Comparison of ENCODE assay signal across 10 cellular contexts in genomic region chr2:23563673-23564617, GRCh38.
DNase-seq lines count a peak whose midpoint lies in the region; ATAC-seq and TF ChIP-seq lines count a peak whose summit lies in the region.
"Had no signal": no experiment of that assay in that cellular context is flagged by ENCODE, and none has a peak within 500 bp of the region (broad histone marks: within the 10 kb centered on the region; RNA-seq: fewer than 3 reads in every experiment).

No MANE protein-coding gene starts in this region.

- H4K91ac ChIP-seq in IMR-90 (ENCODE audit: insufficient read depth, low read depth, low read length), result 0 out of 2 replicates have a peak overlapping the region, but pooled peaks have one; percentile 10

- dilution Hi-C loops in IMR-90 (cut with HindIII; ENCODE audit: low sequenced_read_pairs, unreplicated experiment), result no loop called here

- no peak overlapping the region; the same call in 1 of the 2 replicates for H4K5ac ChIP-seq in IMR-90 (ENCODE audit: low read depth, low read length)

- no peak overlapping the region for H2AK5ac ChIP-seq in IMR-90 (ENCODE audit: low read depth, low read length)

- TF ChIP-seq POLR2A in IMR-90 (IDR thresholded peaks at IDR 0.05; ENCODE audit: low read depth, low read length), result no peak

- TF ChIP-seq CTCF in IMR-90 (conservative IDR thresholded peaks at IDR 0.05; ENCODE audit: low read depth, low read length), result no peak
- no peak for TF ChIP-seq CTCF in coronary artery (IDR thresholded peaks at IDR 0.05)

- H3K79me1 ChIP-seq in IMR-90 (ENCODE audit: low read depth in 1 of 2, low read length in 2 of 2), result peaks cover 3 to 9% of the 10 kb centered on the region in 2 experiments; a peak in 3 of 4 replicates

- peaks cover 14% of the 10 kb centered on the region for H3K9me1 ChIP-seq in IMR-90 (ENCODE audit: insufficient read depth, low read length)

- H3K27me3 Mint-ChIP-seq in activated CD4-positive, alpha-beta T cell treated with anti-CD3 and anti-CD28 coated beads for 36 hours, result no peaks in the 10 kb centered on the region
- H3K27me3 Mint-ChIP-seq: memory B cell had no signal

- peaks cover 3% of the 10 kb centered on the region for H4K20me1 ChIP-seq in IMR-90 (ENCODE audit: insufficient read depth, low read length)

- intact Hi-C loops in IMR-90 (cut with micrococcal nuclease), result no loop called here
- intact Hi-C loops in activated CD4-positive, alpha-beta T cell treated with anti-CD3 and anti-CD28 coated beads for 36 hours (cut with DNase I, micrococcal nuclease), result no loop called here

- no peak overlapping the region for H2BK15ac ChIP-seq in IMR-90 (ENCODE audit: low read depth, low read length)

- H3K4me2 ChIP-seq in IMR-90 (ENCODE audit: low read depth, low read length), result no peak overlapping the region

- H2BK20ac ChIP-seq in IMR-90 (ENCODE audit: low read depth, low read length), result no peak overlapping the region

- no peaks in the 10 kb centered on the region for H3K9me3 Mint-ChIP-seq in activated CD4-positive, alpha-beta T cell treated with anti-CD3 and anti-CD28 coated beads for 36 hours (ENCODE audit: low read depth)
- H3K9me3 Mint-ChIP-seq: memory B cell had no signal

- H3K4me1 Mint-ChIP-seq in activated CD4-positive, alpha-beta T cell treated with anti-CD3 and anti-CD28 coated beads for 36 hours, result no peaks in the 10 kb centered on the region
- H3K4me1 Mint-ChIP-seq: memory B cell had no signal

- H3K27ac ChIP-seq in IMR-90 (ENCODE audit: insufficient read depth, low read length), result peak overlapping the region; percentile 7; the same call in 1 of the 2 replicates
- H3K27ac ChIP-seq in coronary artery, result peak overlapping the region; percentile 44 to 82
- H3K27ac ChIP-seq in substantia nigra (ENCODE audit: low read depth, low read length, poor library complexity, severe bottlenecking), result peak overlapping the region; percentile 69

- peak overlapping the region; percentile 24 for H2AFZ ChIP-seq in IMR-90 (replicated peaks; ENCODE audit: low read length, poor library complexity)

- WGBS in IMR-90 (ENCODE audit: extremely low coverage in 2 of 2, insufficient read length in 1 of 2), 2 experiments, result 27% methylated on average over 6 of the region's 23 CpGs; no CpG with 5 or more reads in 1 of the 2 experiments

- no peak overlapping the region for H3K9ac ChIP-seq in IMR-90 (ENCODE audit: low read depth, low read length)

- no peak overlapping the region for H2AK9ac ChIP-seq in IMR-90 (replicated peaks; ENCODE audit: low read depth, low read length, poor library complexity)

- no peak; the same call in 1 of the 2 replicates for TF ChIP-seq RAD21 in IMR-90 (IDR thresholded peaks at IDR 0.05; ENCODE audit: low read length)

- no peak overlapping the region for H3K14ac ChIP-seq in IMR-90 (replicated peaks; ENCODE audit: low read depth, low read length)

- ATAC-seq in IMR-90 (ENCODE audit: low read depth) (peak; percentile 79), left lobe of liver (peak; percentile 15), GM19467 (IDR thresholded peaks at IDR 0.05; ENCODE audit: unreplicated experiment) (no peak)
- ATAC-seq in activated CD4-positive, alpha-beta T cell treated with anti-CD3 and anti-CD28 coated beads for 36 hours, result no peak

- H3K4ac ChIP-seq in IMR-90 (ENCODE audit: low read depth, low read length), result no peak overlapping the region

- H3K36me3 ChIP-seq in IMR-90 (ENCODE audit: control insufficient read depth, insufficient read depth, low read length), result peaks cover 3% of the 10 kb centered on the region

- H2BK5ac ChIP-seq in IMR-90 (ENCODE audit: low read depth, low read length, poor library complexity, severe bottlenecking), result no peak overlapping the region

- H3K36me3 Mint-ChIP-seq in activated CD4-positive, alpha-beta T cell treated with anti-CD3 and anti-CD28 coated beads for 36 hours (ENCODE audit: low read depth), result no peaks in the 10 kb centered on the region
- H3K36me3 Mint-ChIP-seq: memory B cell had no signal

- H3K4me3 Mint-ChIP-seq in activated CD4-positive, alpha-beta T cell treated with anti-CD3 and anti-CD28 coated beads for 36 hours, result no peak overlapping the region
- H3K4me3 Mint-ChIP-seq: memory B cell had no signal

- no TSS peak for BruUV-seq in IMR-90 (replicated peaks; lab: Mats Ljungman, UMichigan)

- POLR2A ChIA-PET in IMR-90 (lab: Charles Lee; ENCODE audit: unreplicated experiment), result no interaction called here
- POLR2A ChIA-PET in activated CD4-positive, alpha-beta T cell treated with anti-CD3 and anti-CD28 coated beads for 36 hours (lab: Charles Lee), result no interaction called here

- H3K56ac ChIP-seq in IMR-90 (ENCODE audit: extremely low read depth, insufficient read depth, low read length), result no peak overlapping the region

- in situ Hi-C loops in IMR-90 (cut with MboI; ENCODE audit: low sequenced_read_pairs), result no loop called here

- no peak overlapping the region; the same call in 1 of the 2 replicates for H3K18ac ChIP-seq in IMR-90 (ENCODE audit: low read depth, low read length)

- no peak overlapping the region for H4K8ac ChIP-seq in IMR-90 (ENCODE audit: low read depth in 2 of 2, low read length in 2 of 2)

- H3K23ac ChIP-seq in IMR-90 (ENCODE audit: low read depth, low read length), result no peak overlapping the region

- H3K27me3 ChIP-seq in IMR-90 (ENCODE audit: control insufficient read depth, insufficient read depth, low read length), result no peaks in the 10 kb centered on the region

- no peak overlapping the region for H2BK120ac ChIP-seq in IMR-90 (ENCODE audit: low read depth, low read length)

- no peak overlapping the region for H3K27ac Mint-ChIP-seq in activated CD4-positive, alpha-beta T cell treated with anti-CD3 and anti-CD28 coated beads for 36 hours
- H3K27ac Mint-ChIP-seq: memory B cell had no signal

- peaks cover 18% of the 10 kb centered on the region; the same call in 1 of the 2 replicates for H3K4me1 ChIP-seq in IMR-90 (ENCODE audit: control insufficient read depth, insufficient read depth, low read length)

- H3K4me3 ChIP-seq in IMR-90 (ENCODE audit: insufficient read depth, low read depth, low read length), result no peak overlapping the region
- H3K4me3 ChIP-seq in coronary artery, result no peak overlapping the region

- H3K9me3 ChIP-seq in IMR-90 (ENCODE audit: control insufficient read depth, insufficient read depth, low read length), result no peaks in the 10 kb centered on the region

- CTCF ChIA-PET in IMR-90 (lab: Yijun Ruan, JAX), result no interaction called here
- CTCF ChIA-PET in activated CD4-positive, alpha-beta T cell treated with anti-CD3 and anti-CD28 coated beads for 36 hours (lab: Charles Lee), result interaction anchor here (0.5 kb wide), 1 partner anchor 53 kb away, joined by 3 read pairs; no protein-coding TSS in a partner anchor

- DNase-seq in IMR-90 (peak; percentile 69), coronary artery (ENCODE audit: low spot score) (peak; percentile 82), left lobe of liver (ENCODE audit: low spot score) (no peak), substantia nigra (lab: John Stamatoyannopoulos, UW) (peak in 37 of 49 donors; percentile 24 to 78 (median 54)), DMS53 treated with DMSO at 0.1 percent for 48 hours (lab: John Stamatoyannopoulos, UW; ENCODE audit: unreplicated experiment) (no peak), GDM1 (lab: John Stamatoyannopoulos, UW) (no peak)
- no peak for DNase-seq in activated CD4-positive, alpha-beta T cell treated with anti-CD3 and anti-CD28 coated beads for 36 hours
- DNase-seq: activated effector memory CD4-positive, alpha-beta T cell treated with anti-CD3 and anti-CD28 coated beads, Interleukin-2, amount 50 U/mL, for 16 hours had no signal

TF ChIP-seq in IMR-90, 13 proteins besides CTCF, POLR2A, EP300 and RAD21:
- TF ChIP-seq MAFK (IDR thresholded peaks at IDR 0.05; ENCODE audit: low read depth, low read length) (no peak), FOS (IDR thresholded peaks at IDR 0.05; ENCODE audit: low read depth, low read length) (no peak), USF2 (IDR thresholded peaks at IDR 0.05; ENCODE audit: low read depth, low read length) (no peak), MXI1 (IDR thresholded peaks at IDR 0.05; ENCODE audit: borderline replicate concordance, low read depth, low read length) (no peak), CHD1 (IDR thresholded peaks at IDR 0.05; ENCODE audit: low read depth, low read length) (no peak)

Comparison
In these comparisons a context has a peak if more than half of its experiments do, and no peak if none do; other contexts are left out.
1. ATAC-seq: peak in IMR-90 (single experiment) and left lobe of liver (single experiment); none in GM19467 (single experiment) and activated CD4-positive, alpha-beta T cell treated with anti-CD3 and anti-CD28 coated beads for 36 hours (single experiment).
2. DNase-seq: peak in IMR-90 (single experiment), coronary artery (single experiment) and substantia nigra (37 of 49); none in left lobe of liver (single experiment), DMS53 treated with DMSO at 0.1 percent for 48 hours (single experiment), activated CD4-positive, alpha-beta T cell treated with anti-CD3 and anti-CD28 coated beads for 36 hours (single experiment) and GDM1 (single experiment).
3. H3K27ac ChIP-seq: peak in every context shown above with its lines; median percentile 69 in substantia nigra; 63 in coronary artery; 7 in IMR-90.